In genomic region chr16:10189861-10190390, GRCh38 we compare ENCODE assay signal across 26 cellular contexts. TPM values are rescaled to one million over a fixed set of nuclear protein-coding genes. Genes with fewer than 3 reads are reported as not detected.
"Had no signal": no experiment of that assay in that cellular context is flagged by ENCODE, and none has a peak within 500 bp of the region (broad histone marks: within the 10 kb centered on the region; RNA-seq: fewer than 3 reads in every experiment).

No MANE protein-coding gene starts in this region.

- H3K4me3 ChIP-seq: MG63, PC-9, SJSA1, SK-N-MC had no signal

- H2AFZ ChIP-seq: PC-9 had no signal

- ATAC-seq: HepG2 had no signal

- H3K27ac ChIP-seq: PC-9, SJSA1, SK-N-MC had no signal

- H3K4me1 ChIP-seq: SJSA1 had no signal

- H3K36me3 ChIP-seq: MG63, SJSA1 had no signal

- H3K27me3 ChIP-seq: MG63 had no signal

- H3K4me2 ChIP-seq: PC-9 had no signal

- DNase-seq: IMR-90, Karpas-422, KG1, MG63, NCI-H1092, NCI-H1105 treated with DMSO at 0.1 percent for 48 hours, NCI-H1417 treated with DMSO at 0.1 percent for 48 hours, NCI-H146, NCI-H1694 treated with DMSO at 0.1 percent for 48 hours, NCI-H1930, NCI-H2081, NCI-H2107, NCI-H2227 treated with DMSO at 0.1 percent for 48 hours, NCI-H524, NCI-H526 treated with DMSO at 0.1 percent for 48 hours, NCI-H748 treated with DMSO at 0.1 percent for 48 hours, OCI-M1, PC-9, Right ventricle myocardium superior, RPMI8226, SIG-M5 had no signal

- H3K9me3 ChIP-seq: MG63, SJSA1 had no signal

RNA-seq across cellular contexts. Expression of gene GRIN2A, which starts 7.7 kb away (rescaled TPM):
- total RNA-seq: HepG2, HT1080, NCI-H460, PC-9, SJSA1 had no signal
- polyA plus RNA-seq: HepG2, IMR-90 had no signal
